Comparison of ENCODE assay signal across 2 cellular contexts in the genomic region with DNA sequence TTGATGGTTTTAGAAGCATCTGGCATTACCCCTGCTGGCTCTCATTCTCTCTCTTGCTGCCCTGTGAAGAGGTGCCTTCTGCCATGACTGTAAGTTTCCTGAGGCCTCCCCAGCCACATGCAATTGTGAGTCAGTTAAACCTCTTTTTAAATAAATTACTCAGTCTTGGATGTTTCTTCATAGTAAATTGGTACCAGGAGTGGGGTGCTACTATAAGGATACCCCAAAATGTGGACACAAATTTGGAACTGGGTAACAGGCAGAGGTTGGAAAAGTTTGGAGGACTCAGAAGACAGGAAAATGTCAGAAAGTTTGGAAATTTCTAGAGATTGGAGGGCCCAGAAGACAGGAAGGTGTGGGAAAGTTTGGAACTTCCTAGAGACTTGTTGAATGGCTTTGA. TPM values are rescaled to one million over a fixed set of nuclear protein-coding genes. Genes with fewer than 3 reads are reported as not detected.
"Had no signal": no experiment of that assay in that cellular context is flagged by ENCODE, and none has a peak within 500 bp of the region (broad histone marks: within the 10 kb centered on the region; RNA-seq: fewer than 3 reads in every experiment).

No MANE protein-coding gene starts in this region.

RNA-seq across cellular contexts. Expression of a gene that starts 42.4 kb away (rescaled TPM):
- total RNA-seq: G401, GM12878 had no signal
